In genomic region chr17:8745586-8746500, GRCh38 we compare ENCODE assay signal across 8 cellular contexts. TPM values are rescaled to one million over a fixed set of nuclear protein-coding genes. Genes with fewer than 3 reads are reported as not detected.
A peak's percentile ranks its signal among the peaks of the same experiment; 100 is the strongest.
DNase-seq lines count a peak whose midpoint lies in the region; ATAC-seq and TF ChIP-seq lines count a peak whose summit lies in the region.

No MANE protein-coding gene starts in this region.

- no peak overlapping the region for H3K27ac ChIP-seq in stomach smooth muscle (ENCODE audit: low read length)

- H3K4me1 ChIP-seq in neuron (ENCODE audit: insufficient read depth, low read length) (peaks cover 12% of the 10 kb centered on the region), stomach smooth muscle (ENCODE audit: control insufficient read depth, insufficient read depth, low read length) (peaks cover 5% of the 10 kb centered on the region)

- ATAC-seq in HG02973 (IDR thresholded peaks at IDR 0.05; ENCODE audit: unreplicated experiment), result peak; percentile 59

- peak; percentile 71 for TF ChIP-seq CTCF in foreskin fibroblast (IDR thresholded peaks at IDR 0.05; ENCODE audit: low read depth, low read length)

- DNase-seq in activated T-helper 9 cell treated with anti-CD3 and anti-CD28 coated beads, Interleukin-2, amount 50 U/mL, for 16 hours (ENCODE audit: low read depth), result peak; percentile 74
- peak; percentile 20 to 71 for DNase-seq in foreskin fibroblast
- no peak for DNase-seq in DMS79 treated with DMSO at 0.1 percent for 48 hours (lab: John Stamatoyannopoulos, UW)

- H3K36me3 ChIP-seq in neuron (ENCODE audit: insufficient read depth, low read length), result no peaks in the 10 kb centered on the region
- no peaks in the 10 kb centered on the region for H3K36me3 ChIP-seq in stomach smooth muscle (ENCODE audit: control insufficient read depth in 2 of 2, insufficient read depth in 2 of 2, low read length in 2 of 2)

- H3K9ac ChIP-seq in stomach smooth muscle (ENCODE audit: low read length in 2 of 2), result peak overlapping the region; percentile 36 to 38

- H2AFZ ChIP-seq in neuron (ENCODE audit: low read depth, low read length), result peak overlapping the region; percentile 29

- H3K27me3 ChIP-seq in neuron (ENCODE audit: insufficient read depth, low read length) (no peaks in the 10 kb centered on the region), stomach smooth muscle (ENCODE audit: control insufficient read depth in 1 of 2, insufficient read depth in 2 of 2, low read length in 2 of 2) (peaks cover 0 to 3% of the 10 kb centered on the region in 2 donors)

- H3K4me3 ChIP-seq in GM08714 (ENCODE audit: low read length) (peak overlapping the region; percentile 69; the same call in 1 of the 2 replicates), foreskin fibroblast (ENCODE audit: low read depth in 1 of 2, low read length in 2 of 2) (peak overlapping the region; percentile 52 to 66), neuron (ENCODE audit: low read length) (peak overlapping the region; percentile 41), stomach smooth muscle (ENCODE audit: low read length in 2 of 2) (peak overlapping the region; percentile 26 to 81)

- no peaks in the 10 kb centered on the region for H3K9me3 ChIP-seq in neuron (ENCODE audit: low read length)
- no peaks in the 10 kb centered on the region for H3K9me3 ChIP-seq in stomach smooth muscle (ENCODE audit: control insufficient read depth in 2 of 2, low read length in 2 of 2)

TF ChIP-seq in PFSK-1, 5 proteins besides CTCF, POLR2A, EP300 and RAD21:
- TF ChIP-seq TAF1 (IDR thresholded peaks at IDR 0.05; ENCODE audit: borderline replicate concordance, insufficient read depth, low read length), result no peak
- peak; percentile 70 for TF ChIP-seq FOXP2 (optimal IDR thresholded peaks at IDR 0.05; ENCODE audit: borderline replicate concordance, extremely low read depth, extremely low read length, insufficient read depth)

RNA-seq across cellular contexts. Expression of gene CCDC42, which starts 1.2 kb away (rescaled TPM):
- not detected for polyA plus RNA-seq in PFSK-1 (2012; ENCODE audit: insufficient read length, low read depth)

RNA-seq across cellular contexts. Expression of gene SPDYE4, which starts 12.5 kb away (rescaled TPM):
- polyA plus RNA-seq in PFSK-1 (2012; ENCODE audit: insufficient read length, low read depth), result not detected

RNA-seq across cellular contexts. Expression of gene MFSD6L, which starts 53.3 kb away (rescaled TPM):
- polyA plus RNA-seq in PFSK-1 (2012; ENCODE audit: insufficient read length, low read depth), result 0.13 TPM
